ENCODE assay signal across 1 cellular context in the genomic region with DNA sequence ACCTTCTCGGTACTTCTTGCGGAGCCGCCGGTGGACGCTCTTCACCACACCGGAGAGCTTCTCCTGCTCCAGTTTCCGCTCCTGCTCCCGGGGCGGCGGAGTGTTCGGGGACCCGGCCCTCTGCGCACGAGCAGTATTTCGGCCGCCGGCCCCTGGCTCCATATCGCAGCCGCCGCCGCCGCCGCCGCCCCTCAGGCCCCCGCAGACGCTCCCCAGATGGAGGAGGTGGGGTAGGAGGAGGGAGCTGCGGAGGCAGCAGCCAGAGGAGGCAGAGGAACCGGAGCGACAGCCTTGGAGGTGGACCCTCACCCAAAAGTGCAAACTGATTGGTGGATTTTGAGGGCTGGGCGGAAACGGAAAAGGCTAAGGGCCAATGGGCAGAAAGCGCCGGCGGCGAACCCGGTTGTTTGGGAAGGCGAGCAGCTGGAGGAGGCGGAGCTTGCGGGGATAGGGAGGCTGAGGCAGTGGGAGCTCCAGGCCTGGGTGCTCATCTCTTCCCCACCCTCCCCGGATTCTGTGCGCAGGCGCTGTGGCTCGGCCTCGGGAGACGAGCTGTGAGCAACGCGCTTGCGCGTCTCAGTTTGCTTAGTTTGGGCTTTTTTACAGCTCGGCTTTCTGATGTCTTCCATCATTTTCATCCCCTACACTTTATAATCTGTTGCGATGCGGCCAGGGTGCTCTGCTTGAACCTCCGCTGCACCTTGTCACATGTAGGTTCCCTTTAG.
TF ChIP-seq lines count a peak whose summit lies in the region.

No MANE protein-coding gene starts in this region.

TF ChIP-seq in WTC11, 78 proteins besides CTCF, POLR2A, EP300 and RAD21 (continued from another document):
- TF ChIP-seq, protein P1, sequence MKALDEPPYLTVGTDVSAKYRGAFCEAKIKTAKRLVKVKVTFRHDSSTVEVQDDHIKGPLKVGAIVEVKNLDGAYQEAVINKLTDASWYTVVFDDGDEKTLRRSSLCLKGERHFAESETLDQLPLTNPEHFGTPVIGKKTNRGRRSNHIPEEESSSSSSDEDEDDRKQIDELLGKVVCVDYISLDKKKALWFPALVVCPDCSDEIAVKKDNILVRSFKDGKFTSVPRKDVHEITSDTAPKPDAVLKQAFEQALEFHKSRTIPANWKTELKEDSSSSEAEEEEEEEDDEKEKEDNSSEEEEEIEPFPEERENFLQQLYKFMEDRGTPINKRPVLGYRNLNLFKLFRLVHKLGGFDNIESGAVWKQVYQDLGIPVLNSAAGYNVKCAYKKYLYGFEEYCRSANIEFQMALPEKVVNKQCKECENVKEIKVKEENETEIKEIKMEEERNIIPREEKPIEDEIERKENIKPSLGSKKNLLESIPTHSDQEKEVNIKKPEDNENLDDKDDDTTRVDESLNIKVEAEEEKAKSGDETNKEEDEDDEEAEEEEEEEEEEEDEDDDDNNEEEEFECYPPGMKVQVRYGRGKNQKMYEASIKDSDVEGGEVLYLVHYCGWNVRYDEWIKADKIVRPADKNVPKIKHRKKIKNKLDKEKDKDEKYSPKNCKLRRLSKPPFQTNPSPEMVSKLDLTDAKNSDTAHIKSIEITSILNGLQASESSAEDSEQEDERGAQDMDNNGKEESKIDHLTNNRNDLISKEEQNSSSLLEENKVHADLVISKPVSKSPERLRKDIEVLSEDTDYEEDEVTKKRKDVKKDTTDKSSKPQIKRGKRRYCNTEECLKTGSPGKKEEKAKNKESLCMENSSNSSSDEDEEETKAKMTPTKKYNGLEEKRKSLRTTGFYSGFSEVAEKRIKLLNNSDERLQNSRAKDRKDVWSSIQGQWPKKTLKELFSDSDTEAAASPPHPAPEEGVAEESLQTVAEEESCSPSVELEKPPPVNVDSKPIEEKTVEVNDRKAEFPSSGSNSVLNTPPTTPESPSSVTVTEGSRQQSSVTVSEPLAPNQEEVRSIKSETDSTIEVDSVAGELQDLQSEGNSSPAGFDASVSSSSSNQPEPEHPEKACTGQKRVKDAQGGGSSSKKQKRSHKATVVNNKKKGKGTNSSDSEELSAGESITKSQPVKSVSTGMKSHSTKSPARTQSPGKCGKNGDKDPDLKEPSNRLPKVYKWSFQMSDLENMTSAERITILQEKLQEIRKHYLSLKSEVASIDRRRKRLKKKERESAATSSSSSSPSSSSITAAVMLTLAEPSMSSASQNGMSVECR (CRISPR knock-in tag; IDR thresholded peaks at IDR 0.05; ENCODE audit: borderline replicate concordance): no peak
- TF ChIP-seq PREB (CRISPR knock-in tag; IDR thresholded peaks at IDR 0.05; ENCODE audit: borderline replicate concordance) (no peak), EMX1 (CRISPR knock-in tag; IDR thresholded peaks at IDR 0.05) (no peak), ZNF219 (CRISPR knock-in tag; IDR thresholded peaks at IDR 0.05; ENCODE audit: borderline replicate concordance) (no peak), ZNF671 (CRISPR knock-in tag; IDR thresholded peaks at IDR 0.05) (no peak), SP1 (CRISPR knock-in tag; conservative IDR thresholded peaks at IDR 0.05) (peak; percentile 80), ZNF281 (CRISPR knock-in tag; IDR thresholded peaks at IDR 0.05) (no peak), RORB (CRISPR knock-in tag; IDR thresholded peaks at IDR 0.05) (no peak), NR1H2 (CRISPR knock-in tag; IDR thresholded peaks at IDR 0.05) (no peak), ZNF423 (CRISPR knock-in tag; IDR thresholded peaks at IDR 0.05) (no peak), ZNF121 (CRISPR knock-in tag; IDR thresholded peaks at IDR 0.05) (no peak), ZNF263 (CRISPR knock-in tag; IDR thresholded peaks at IDR 0.05; ENCODE audit: low read depth) (no peak), CREB1 (CRISPR knock-in tag; IDR thresholded peaks at IDR 0.05) (no peak)
- TF ChIP-seq, protein P2, sequence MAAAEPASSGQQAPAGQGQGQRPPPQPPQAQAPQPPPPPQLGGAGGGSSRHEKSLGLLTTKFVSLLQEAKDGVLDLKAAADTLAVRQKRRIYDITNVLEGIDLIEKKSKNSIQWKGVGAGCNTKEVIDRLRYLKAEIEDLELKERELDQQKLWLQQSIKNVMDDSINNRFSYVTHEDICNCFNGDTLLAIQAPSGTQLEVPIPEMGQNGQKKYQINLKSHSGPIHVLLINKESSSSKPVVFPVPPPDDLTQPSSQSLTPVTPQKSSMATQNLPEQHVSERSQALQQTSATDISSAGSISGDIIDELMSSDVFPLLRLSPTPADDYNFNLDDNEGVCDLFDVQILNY (CRISPR knock-in tag; IDR thresholded peaks at IDR 0.05): no peak
